In genomic region chr2:216503697-216504375, GRCh38 we compare ENCODE assay signal across 19 cellular contexts. TPM values are rescaled to one million over a fixed set of nuclear protein-coding genes. Genes with fewer than 3 reads are reported as not detected.
A peak's percentile ranks its signal among the peaks of the same experiment; 100 is the strongest.
DNase-seq lines count a peak whose midpoint lies in the region; ATAC-seq, FAIRE-seq and TF ChIP-seq lines count a peak whose summit lies in the region.
"Had no signal": no experiment of that assay in that cellular context is flagged by ENCODE, and none has a peak within 500 bp of the region (broad histone marks: within the 10 kb centered on the region; RNA-seq: fewer than 3 reads in every experiment).

No MANE protein-coding gene starts in this region.

- H3K27me3 Mint-ChIP-seq in CD8-positive, alpha-beta T cell (ENCODE audit: low read depth): no peaks in the 10 kb centered on the region
- H3K27me3 Mint-ChIP-seq in T-helper 17 cell (no peaks in the 10 kb centered on the region), chondrocyte (ENCODE audit: low read depth) (no peaks in the 10 kb centered on the region)
- H3K27me3 Mint-ChIP-seq: CD4-positive, alpha-beta memory T cell; dendritic cell treated with granulocyte-macrophage colony-stimulating factor and Interleukin-4, amounts not matched to agents 40 ng/mL and 50 ng/mL, for 4 days had no signal

- H3K27ac Mint-ChIP-seq in CD8-positive, alpha-beta T cell: peak overlapping the region; percentile 24
- H3K27ac Mint-ChIP-seq in T-helper 17 cell: peak overlapping the region; percentile 43
- H3K27ac Mint-ChIP-seq in chondrocyte (ENCODE audit: unreplicated experiment): no peak overlapping the region
- H3K27ac Mint-ChIP-seq: dendritic cell treated with granulocyte-macrophage colony-stimulating factor and Interleukin-4, amounts not matched to agents 40 ng/mL and 50 ng/mL, for 4 days had no signal

- no peak for TF ChIP-seq CTCF in CD8-positive, alpha-beta T cell (IDR thresholded peaks at IDR 0.05)
- TF ChIP-seq CTCF in keratinocyte (optimal IDR thresholded peaks at IDR 0.05 in 1 of 3, IDR thresholded peaks at IDR 0.05 in 1 of 3, conservative IDR thresholded peaks at IDR 0.05 in 1 of 3; ENCODE audit: extremely low read depth in 1 of 3, insufficient read depth in 2 of 3, low read length in 3 of 3) (no peak), chondrocyte (IDR thresholded peaks at IDR 0.05) (no peak)

- H3K4me1 ChIP-seq in ACC112 (ENCODE audit: control insufficient read depth, insufficient read depth, low read length, unreplicated experiment) (peaks cover 35% of the 10 kb centered on the region), keratinocyte (ENCODE audit: control insufficient read depth, extremely low read depth, insufficient read depth, low read length) (peaks cover 18% of the 10 kb centered on the region)
- peaks cover 14% of the 10 kb centered on the region for H3K4me1 ChIP-seq in CD8-positive, alpha-beta T cell (ENCODE audit: insufficient read depth, low read length)

- peaks cover 42% of the 10 kb centered on the region for H3K4me1 Mint-ChIP-seq in CD8-positive, alpha-beta T cell (ENCODE audit: low read depth)
- H3K4me1 Mint-ChIP-seq in T-helper 17 cell: peaks cover 43% of the 10 kb centered on the region
- peaks cover 66% of the 10 kb centered on the region for H3K4me1 Mint-ChIP-seq in chondrocyte (ENCODE audit: low read depth)

- H2AFZ ChIP-seq in ACC112 (ENCODE audit: low read length, unreplicated experiment) (no peak overlapping the region), keratinocyte (ENCODE audit: control insufficient read depth, low read length) (no peak overlapping the region)

- H3K4me2 ChIP-seq in keratinocyte (ENCODE audit: control insufficient read depth, extremely low read depth, insufficient read depth, low read depth, low read length): no peak overlapping the region

- H4K20me1 ChIP-seq in keratinocyte (ENCODE audit: control insufficient read depth, extremely low read depth, insufficient read depth, low read length): peaks cover 26% of the 10 kb centered on the region

- peak; percentile 17 for FAIRE-seq in keratinocyte (lab: Jason Lieb, UNC)
- FAIRE-seq: TTC549 had no signal

- POLR2A ChIA-PET in CD8-positive, alpha-beta T cell (lab: Charles Lee): no interaction called here

- peaks cover 74% of the 10 kb centered on the region for H3K36me3 Mint-ChIP-seq in CD8-positive, alpha-beta T cell
- peaks cover 3% of the 10 kb centered on the region for H3K36me3 Mint-ChIP-seq in T-helper 17 cell (ENCODE audit: low read depth)
- peaks cover 48% of the 10 kb centered on the region for H3K36me3 Mint-ChIP-seq in chondrocyte (ENCODE audit: low read depth)

- no peak overlapping the region for H3K9ac ChIP-seq in keratinocyte (ENCODE audit: control insufficient read depth, extremely low read depth, insufficient read depth, low read length)

- H3K9me3 Mint-ChIP-seq in CD8-positive, alpha-beta T cell: no peaks in the 10 kb centered on the region
- no peaks in the 10 kb centered on the region for H3K9me3 Mint-ChIP-seq in chondrocyte (ENCODE audit: low read depth)
- H3K9me3 Mint-ChIP-seq: dendritic cell treated with granulocyte-macrophage colony-stimulating factor and Interleukin-4, amounts not matched to agents 40 ng/mL and 50 ng/mL, for 4 days; naive thymus-derived CD4-positive, alpha-beta T cell had no signal

- no peak for ATAC-seq in CD8-positive, alpha-beta T cell
- ATAC-seq in T-helper 17 cell: no peak
- ATAC-seq: left ventricle myocardium superior; naive thymus-derived CD4-positive, alpha-beta T cell had no signal

- H3K36me3 ChIP-seq in ACC112 (ENCODE audit: insufficient read depth, low read length) (peaks cover 57% of the 10 kb centered on the region), keratinocyte (ENCODE audit: control insufficient read depth in 2 of 2, extremely low read depth in 1 of 2, insufficient read depth in 2 of 2, low read length in 2 of 2) (peaks cover 28 to 62% of the 10 kb centered on the region in 2 experiments)
- peaks cover 23% of the 10 kb centered on the region for H3K36me3 ChIP-seq in CD8-positive, alpha-beta T cell (ENCODE audit: insufficient read depth, low read length)

- H3K79me2 ChIP-seq in ACC112 (ENCODE audit: control insufficient read depth, insufficient read depth, low read length, unreplicated experiment) (peaks cover 36% of the 10 kb centered on the region), keratinocyte (ENCODE audit: control insufficient read depth, insufficient read depth, low read length) (peaks cover 46% of the 10 kb centered on the region)

- H3K27me3 ChIP-seq in ACC112 (ENCODE audit: insufficient read depth, low read length): no peaks in the 10 kb centered on the region
- no peaks in the 10 kb centered on the region for H3K27me3 ChIP-seq in CD8-positive, alpha-beta T cell (ENCODE audit: insufficient read depth, low read length)
- no peaks in the 10 kb centered on the region for H3K27me3 ChIP-seq in keratinocyte (ENCODE audit: control insufficient read depth, extremely low read depth, insufficient read depth, low read length)
- H3K27me3 ChIP-seq: right atrium auricular region had no signal

- H3K4me3 ChIP-seq in ACC112 (ENCODE audit: low read depth, low read length) (no peak overlapping the region), keratinocyte (ENCODE audit: control insufficient read depth in 2 of 3, extremely low read depth in 1 of 3, insufficient read depth in 2 of 3, low read depth in 1 of 3, low read length in 3 of 3) (no peak overlapping the region)
- no peak overlapping the region for H3K4me3 ChIP-seq in CD8-positive, alpha-beta T cell (ENCODE audit: low read depth, low read length)
- H3K4me3 ChIP-seq: right atrium auricular region had no signal

- H3K27ac ChIP-seq in ACC112 (ENCODE audit: low read depth, low read length) (peak overlapping the region; percentile 24; the same call in 1 of the 2 replicates), keratinocyte (ENCODE audit: control insufficient read depth, insufficient read depth, low read length) (no peak overlapping the region)
- H3K27ac ChIP-seq in CD8-positive, alpha-beta T cell (ENCODE audit: low read depth, low read length): no peak overlapping the region
- H3K27ac ChIP-seq: right atrium auricular region had no signal

- DNase-seq in CD8-positive, alpha-beta T cell: no peak
- DNase-seq in T-helper 17 cell (no peak), keratinocyte (ENCODE audit: low read depth, low spot score) (no peak), chondrocyte (ENCODE audit: low spot score) (no peak), hippocampal formation (lab: John Stamatoyannopoulos, UW) (no peak)
- DNase-seq in activated effector memory CD4-positive, alpha-beta T cell treated with anti-CD3 and anti-CD28 coated beads, Interleukin-2, amount 50 U/mL, for 16 hours: no peak
- DNase-seq: amygdala; CD4-positive, alpha-beta memory T cell; GDM1; left ventricle myocardium superior; MM.1S; naive thymus-derived CD4-positive, alpha-beta T cell; NCI-H2107; Right ventricle myocardium superior; trophoblast cell had no signal

- CTCF ChIA-PET in CD8-positive, alpha-beta T cell (lab: Charles Lee): no interaction called here

- dilution Hi-C loops in keratinocyte (cut with MboI; ENCODE audit: extremely low pct_ligation_motif_present, low sequenced_read_pairs): no loop called here

- H3K9me3 ChIP-seq in CD8-positive, alpha-beta T cell (ENCODE audit: low read length): no peaks in the 10 kb centered on the region
- H3K9me3 ChIP-seq in T-helper 17 cell (ENCODE audit: control insufficient read depth, low read length, poor library complexity, severe bottlenecking): no peaks in the 10 kb centered on the region
- H3K9me3 ChIP-seq in keratinocyte (ENCODE audit: control insufficient read depth, low read depth, low read length): no peaks in the 10 kb centered on the region
- H3K9me3 ChIP-seq: right atrium auricular region had no signal

- no peak overlapping the region for H3K4me3 Mint-ChIP-seq in CD8-positive, alpha-beta T cell
- H3K4me3 Mint-ChIP-seq in T-helper 17 cell (peak overlapping the region; percentile 69), chondrocyte (ENCODE audit: unreplicated experiment) (no peak overlapping the region)
- H3K4me3 Mint-ChIP-seq: dendritic cell treated with granulocyte-macrophage colony-stimulating factor and Interleukin-4, amounts not matched to agents 40 ng/mL and 50 ng/mL, for 4 days; naive thymus-derived CD4-positive, alpha-beta T cell had no signal

- intact Hi-C loops in CD8-positive, alpha-beta T cell (cut with DNase I, micrococcal nuclease): loop anchor here in 1 of 2 experiments (5.0 kb wide), 1 partner anchor 387 kb away; no protein-coding TSS in a partner anchor

- H3K9me1 ChIP-seq in keratinocyte (ENCODE audit: control insufficient read depth, extremely low read depth, insufficient read depth, low read length): no peaks in the 10 kb centered on the region

RNA-seq across cellular contexts. Expression of gene RPL37A, which starts 5.2 kb away (rescaled TPM):
- total RNA-seq in CD8-positive, alpha-beta T cell: 1,000 to 10,000 TPM; 4,048 to 4,064 TPM
- total RNA-seq in T-helper 17 cell: 1,000 to 10,000 TPM; 3,101 to 3,324 TPM
- 1,858 to 4,257 TPM (median 3,899 TPM) in 3 replicates for polyA plus RNA-seq in keratinocyte
- 4,600 TPM for polyA plus RNA-seq in keratinocyte (2011; ENCODE audit: low read depth)
- polyA plus RNA-seq in keratinocyte (2011; cell fraction: cytosol; rRNA removed): 2,058 and 2,504 TPM in 2 replicates
- 771 and 780 TPM in 2 replicates for polyA plus RNA-seq in keratinocyte (2011; cell fraction: nucleus; rRNA removed)
- 4,782 and 6,727 TPM in 2 replicates for polyA plus RNA-seq in keratinocyte (2012; ENCODE audit: low replicate concordance)
- 404 to 934 TPM (median 861 TPM) in 3 replicates for polyA minus RNA-seq in keratinocyte
- 1,907 TPM for polyA minus RNA-seq in keratinocyte (2011; cell fraction: cytosol; rRNA and poly(A)+ RNA removed)
- polyA minus RNA-seq in keratinocyte (2011; cell fraction: nucleus; rRNA and poly(A)+ RNA removed): 202 and 323 TPM in 2 replicates
- 2,015 to 2,317 TPM (median 2,049 TPM) in 3 replicates for total RNA-seq in chondrocyte
